13 cellular contexts compared by ENCODE assay signal in genomic region chr19:12544401-12544876, GRCh38. TPM values are rescaled to one million over a fixed set of nuclear protein-coding genes. Genes with fewer than 3 reads are reported as not detected.
A peak's percentile ranks its signal among the peaks of the same experiment; 100 is the strongest.
DNase-seq lines count a peak whose midpoint lies in the region; ATAC-seq and TF ChIP-seq lines count a peak whose summit lies in the region.
"Had no signal": no experiment of that assay in that cellular context is flagged by ENCODE, and none has a peak within 500 bp of the region (broad histone marks: within the 10 kb centered on the region; RNA-seq: fewer than 3 reads in every experiment).

No MANE protein-coding gene starts in this region.

- no peak for TF ChIP-seq RAD21 in liver (IDR thresholded peaks at IDR 0.05)

- no peak for TF ChIP-seq POLR2A in right lobe of liver (IDR thresholded peaks at IDR 0.05)

- intact Hi-C loops in right lobe of liver (cut with DNase I), result no loop called here
- intact Hi-C loops in upper lobe of right lung (cut with DNase I), result no loop called here
- intact Hi-C loops in mucosa of descending colon (cut with DNase I, micrococcal nuclease), result no loop called here
- intact Hi-C loops in CD14-positive monocyte (cut with micrococcal nuclease), result no loop called here

- H3K4me1 ChIP-seq in liver (ENCODE audit: control insufficient read depth in 4 of 4, insufficient read depth in 4 of 4, low read length in 3 of 4), result peaks cover 5 to 22% (median 18%) of the 10 kb centered on the region in 4 donors
- peaks cover 0 to 33% (median 16%) of the 10 kb centered on the region in 4 donors for H3K4me1 ChIP-seq in right lobe of liver
- peaks cover 32% of the 10 kb centered on the region for H3K4me1 ChIP-seq in upper lobe of right lung
- H3K4me1 ChIP-seq in mucosa of descending colon (ENCODE audit: low read depth), result no peaks in the 10 kb centered on the region
- H3K4me1 ChIP-seq: SJCRH30 had no signal

- H3K9me3 Mint-ChIP-seq in CD14-positive monocyte, result peaks cover 48 to 88% (median 73%) of the 10 kb centered on the region in 7 donors

- H3K27ac Mint-ChIP-seq in CD14-positive monocyte, result peak overlapping the region in 1 of 7 donors; percentile 18

- no peaks in the 10 kb centered on the region for H3K27me3 ChIP-seq in liver (ENCODE audit: control insufficient read depth in 4 of 4, insufficient read depth in 4 of 4, low read length in 3 of 4)
- no peaks in the 10 kb centered on the region for H3K27me3 ChIP-seq in right lobe of liver
- no peaks in the 10 kb centered on the region for H3K27me3 ChIP-seq in upper lobe of right lung
- H3K27me3 ChIP-seq: SJCRH30 had no signal

- H3K4me3 ChIP-seq in liver (ENCODE audit: low read depth in 1 of 3, low read length in 3 of 3), result no peak overlapping the region
- H3K4me3 ChIP-seq in right lobe of liver, result no peak overlapping the region
- H3K4me3 ChIP-seq in upper lobe of right lung, result no peak overlapping the region
- no peak overlapping the region for H3K4me3 ChIP-seq in mucosa of descending colon
- H3K4me3 ChIP-seq: SJCRH30 had no signal

- H3K36me3 ChIP-seq in liver (ENCODE audit: control insufficient read depth in 4 of 4, insufficient read depth in 3 of 4, low read depth in 1 of 4, low read length in 3 of 4) (peaks cover 3 to 9% (median 7%) of the 10 kb centered on the region in 4 donors), right lobe of liver (no peaks in the 10 kb centered on the region), upper lobe of right lung (peaks cover 26% of the 10 kb centered on the region), mucosa of descending colon (ENCODE audit: low read depth) (no peaks in the 10 kb centered on the region)

- no peak overlapping the region for H3K9ac ChIP-seq in liver (ENCODE audit: low read depth in 1 of 2, low read length in 2 of 2)

- no peak for ATAC-seq in right lobe of liver
- peak; percentile 74 for ATAC-seq in upper lobe of right lung
- ATAC-seq in mucosa of descending colon, result no peak
- ATAC-seq: naive thymus-derived CD4-positive, alpha-beta T cell had no signal

- H3K27ac ChIP-seq in liver (ENCODE audit: low read depth in 1 of 2, low read length in 2 of 2) (peak overlapping the region; percentile 42 to 70), right lobe of liver (peak overlapping the region in 1 of 3 donors; percentile 31), upper lobe of right lung (no peak overlapping the region)
- H3K27ac ChIP-seq: SJCRH30 had no signal

- WGBS in liver, result 79% methylated on average over 5 of the region's 5 CpGs
- WGBS in right lobe of liver (ENCODE audit: insufficient coverage, low coverage, low lambda C conversion rate, missing lambda C conversion rate), result 59% methylated on average over 4 of the region's 5 CpGs

- no peak for DNase-seq in right lobe of liver
- DNase-seq in astrocyte of the hippocampus (ENCODE audit: low read depth, low spot score), result peak; percentile 37
- peak; percentile 21 for DNase-seq in hepatic stellate cell (ENCODE audit: low spot score)
- no peak for DNase-seq in upper lobe of right lung
- no peak for DNase-seq in amniotic stem cell (lab: John Stamatoyannopoulos, UW)
- no peak for DNase-seq in mucosa of descending colon
- DNase-seq in CD14-positive monocyte (ENCODE audit: low spot score), result no peak
- DNase-seq: activated CD4-positive, alpha-beta T cell treated with anti-CD3 and anti-CD28 coated beads for 4 hours; effector CD8-positive, alpha-beta T cell; naive thymus-derived CD4-positive, alpha-beta T cell; NCI-H1436 treated with DMSO at 0.1 percent for 48 hours; SJCRH30 had no signal

- peaks cover 20% of the 10 kb centered on the region for H3K4me1 Mint-ChIP-seq in CD14-positive monocyte

- peaks cover 0 to 4% (median 0%) of the 10 kb centered on the region in 3 donors for H3K27me3 Mint-ChIP-seq in CD14-positive monocyte (ENCODE audit: low read depth in 3 of 3)
- H3K27me3 Mint-ChIP-seq: naive thymus-derived CD4-positive, alpha-beta T cell had no signal

- no peak overlapping the region for H3K4me3 Mint-ChIP-seq in CD14-positive monocyte

- peaks cover 52 to 83% of the 10 kb centered on the region in 2 donors for H3K36me3 Mint-ChIP-seq in CD14-positive monocyte

- no peak for TF ChIP-seq CTCF in liver (IDR thresholded peaks at IDR 0.05; ENCODE audit: low read depth, low read length, missing input control)
- no peak for TF ChIP-seq CTCF in right lobe of liver (IDR thresholded peaks at IDR 0.05)
- TF ChIP-seq CTCF in upper lobe of right lung (IDR thresholded peaks at IDR 0.05), result no peak
- TF ChIP-seq CTCF in mucosa of descending colon (IDR thresholded peaks at IDR 0.05), result no peak
- no peak for TF ChIP-seq CTCF in CD14-positive monocyte (IDR thresholded peaks at IDR 0.05)

- peaks cover 0 to 5% (median 2%) of the 10 kb centered on the region in 4 donors for H3K9me3 ChIP-seq in liver (ENCODE audit: control insufficient read depth in 4 of 4, low read length in 3 of 4)
- no peaks in the 10 kb centered on the region for H3K9me3 ChIP-seq in right lobe of liver
- H3K9me3 ChIP-seq in upper lobe of right lung, result no peaks in the 10 kb centered on the region
- H3K9me3 ChIP-seq in mucosa of descending colon, result peaks cover 25% of the 10 kb centered on the region

TF ChIP-seq in liver, 16 proteins besides CTCF, POLR2A, EP300 and RAD21:
- TF ChIP-seq ZBTB33 (IDR thresholded peaks at IDR 0.05), result no peak
- TF ChIP-seq SP1 (IDR thresholded peaks at IDR 0.05), result no peak
- TF ChIP-seq MAX (IDR thresholded peaks at IDR 0.05), result no peak
- TF ChIP-seq REST (IDR thresholded peaks at IDR 0.05), result no peak
- no peak for TF ChIP-seq JUND (IDR thresholded peaks at IDR 0.05)
- no peak for TF ChIP-seq GABPA (IDR thresholded peaks at IDR 0.05 in 1 of 2, conservative IDR thresholded peaks at IDR 0.05 in 1 of 2)
- no peak for TF ChIP-seq TAF1 (conservative IDR thresholded peaks at IDR 0.05)
- no peak for TF ChIP-seq YY1 (IDR thresholded peaks at IDR 0.05)
- TF ChIP-seq RXRA (IDR thresholded peaks at IDR 0.05), result no peak
- no peak for TF ChIP-seq NR2F2 (IDR thresholded peaks at IDR 0.05)
- no peak for TF ChIP-seq FOXA1 (IDR thresholded peaks at IDR 0.05)
- no peak for TF ChIP-seq ATF3 (IDR thresholded peaks at IDR 0.05)
- no peak for TF ChIP-seq FOXA2 (IDR thresholded peaks at IDR 0.05)
- TF ChIP-seq HNF4A (conservative IDR thresholded peaks at IDR 0.05), result no peak

RNA-seq across cellular contexts. Expression of gene ZNF564, which starts 6.8 kb away (rescaled TPM):
- 1 to 10 TPM; 8.3 to 8.6 TPM for total RNA-seq in liver
- polyA plus RNA-seq in liver, result 1 to 10 TPM; 2.4 to 3.3 TPM
- total RNA-seq in right lobe of liver, result 1 to 10 TPM; 3.1 to 8.1 (median 5.3) TPM
- 13.7 TPM for total RNA-seq in upper lobe of right lung
- 10 to 100 TPM; 13.9 to 22.5 (median 21.2) TPM for total RNA-seq in mucosa of descending colon
- polyA plus RNA-seq in CD14-positive monocyte, result 1 to 10 TPM; 8.4 TPM

RNA-seq across cellular contexts. Expression of gene ZNF709, which starts 59.8 kb away (rescaled TPM):
- total RNA-seq in liver (1 to 10 TPM; 1.3 to 1.9 TPM), right lobe of liver (under 1 TPM in 5 of 6 experiments, not detected in 1; 0.22 to 0.97 (median 0.49) TPM), upper lobe of right lung (2.6 TPM), mucosa of descending colon (1 to 10 TPM; 1.2 to 3.3 (median 1.8) TPM)
- polyA plus RNA-seq in liver (under 1 TPM; 0.24 to 0.25 TPM), CD14-positive monocyte (under 1 TPM; 0.15 to 0.19 TPM)

Comparison
In these comparisons a context has a peak if more than half of its experiments do, and no peak if none do; other contexts are left out.
1. DNase-seq: peak in astrocyte of the hippocampus (single experiment) and hepatic stellate cell (single experiment); none in right lobe of liver (0 of 3), upper lobe of right lung (single experiment), amniotic stem cell (single experiment), mucosa of descending colon (0 of 3) and CD14-positive monocyte (single experiment).